ENCODE assay signal across 2 cellular contexts in the genomic region with DNA sequence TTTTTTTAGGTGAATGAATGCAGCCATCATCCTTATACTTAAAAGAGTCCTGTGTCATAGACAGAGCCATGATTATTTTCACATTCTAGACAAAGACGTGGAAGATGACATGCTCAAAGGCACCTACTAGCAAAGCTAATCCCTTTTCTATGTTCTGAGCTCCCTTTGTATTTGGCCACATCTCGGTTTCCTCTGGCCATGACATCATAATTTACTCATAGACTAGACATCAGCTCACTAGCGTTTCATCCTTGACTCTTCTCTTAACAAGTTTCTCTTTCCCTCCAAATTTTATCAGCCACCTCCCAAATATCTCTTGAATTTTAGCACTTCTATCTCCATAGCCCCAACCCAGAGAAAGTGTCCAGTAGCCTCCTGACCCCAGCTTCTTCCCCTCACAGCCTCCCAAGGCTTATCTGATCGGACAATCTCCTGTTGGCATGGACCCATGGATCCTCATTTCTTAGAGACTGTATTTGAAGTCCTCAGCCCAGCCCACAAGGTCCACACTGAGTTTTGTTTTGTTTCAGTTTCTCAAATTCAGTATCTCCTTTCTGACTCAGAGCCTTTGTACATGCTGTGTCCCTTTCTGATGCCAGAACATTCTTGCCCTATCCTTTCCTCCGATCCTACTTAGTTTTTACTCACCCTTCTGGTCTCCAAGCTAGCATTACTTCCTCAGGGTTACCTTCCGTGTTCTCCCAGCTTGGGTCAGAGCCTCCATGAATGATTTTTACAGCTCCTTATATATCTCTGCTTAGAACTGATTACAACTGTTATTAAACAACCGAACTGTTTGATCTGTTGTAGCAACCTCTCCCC.
TF ChIP-seq lines count a peak whose summit lies in the region.

No MANE protein-coding gene starts in this region.

TF ChIP-seq in A549, 52 proteins besides CTCF, POLR2A, EP300 and RAD21:
- TF ChIP-seq MAFK (IDR thresholded peaks at IDR 0.05; ENCODE audit: partially characterized antibody): no peak
- no peak for TF ChIP-seq ELK1 (IDR thresholded peaks at IDR 0.05; ENCODE audit: low read depth, low read length)
- no peak for TF ChIP-seq ZNF302 (CRISPR knock-in tag; IDR thresholded peaks at IDR 0.05)
- TF ChIP-seq, protein P1, sequence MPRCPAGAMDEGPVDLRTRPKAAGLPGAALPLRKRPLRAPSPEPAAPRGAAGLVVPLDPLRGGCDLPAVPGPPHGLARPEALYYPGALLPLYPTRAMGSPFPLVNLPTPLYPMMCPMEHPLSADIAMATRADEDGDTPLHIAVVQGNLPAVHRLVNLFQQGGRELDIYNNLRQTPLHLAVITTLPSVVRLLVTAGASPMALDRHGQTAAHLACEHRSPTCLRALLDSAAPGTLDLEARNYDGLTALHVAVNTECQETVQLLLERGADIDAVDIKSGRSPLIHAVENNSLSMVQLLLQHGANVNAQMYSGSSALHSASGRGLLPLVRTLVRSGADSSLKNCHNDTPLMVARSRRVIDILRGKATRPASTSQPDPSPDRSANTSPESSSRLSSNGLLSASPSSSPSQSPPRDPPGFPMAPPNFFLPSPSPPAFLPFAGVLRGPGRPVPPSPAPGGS (IDR thresholded peaks at IDR 0.05): no peak
- no peak for TF ChIP-seq JUNB (IDR thresholded peaks at IDR 0.05)
- no peak for TF ChIP-seq HOXA7 (CRISPR knock-in tag; IDR thresholded peaks at IDR 0.05)
- TF ChIP-seq RARB (CRISPR knock-in tag; IDR thresholded peaks at IDR 0.05): no peak
- TF ChIP-seq KDM5A (IDR thresholded peaks at IDR 0.05): no peak
- no peak; the same call in 1 of the 2 replicates for TF ChIP-seq GATA3 (IDR thresholded peaks at IDR 0.05; ENCODE audit: borderline replicate concordance)
- no peak for TF ChIP-seq SREBF2 (IDR thresholded peaks at IDR 0.05)
- no peak for TF ChIP-seq ZSCAN20 (CRISPR knock-in tag; IDR thresholded peaks at IDR 0.05)
- no peak for TF ChIP-seq EHF (CRISPR knock-in tag; IDR thresholded peaks at IDR 0.05)
- TF ChIP-seq, protein P2, sequence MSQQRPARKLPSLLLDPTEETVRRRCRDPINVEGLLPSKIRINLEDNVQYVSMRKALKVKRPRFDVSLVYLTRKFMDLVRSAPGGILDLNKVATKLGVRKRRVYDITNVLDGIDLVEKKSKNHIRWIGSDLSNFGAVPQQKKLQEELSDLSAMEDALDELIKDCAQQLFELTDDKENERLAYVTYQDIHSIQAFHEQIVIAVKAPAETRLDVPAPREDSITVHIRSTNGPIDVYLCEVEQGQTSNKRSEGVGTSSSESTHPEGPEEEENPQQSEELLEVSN (IDR thresholded peaks at IDR 0.05; ENCODE audit: borderline replicate concordance, low read depth): no peak
- TF ChIP-seq FOSB (CRISPR knock-in tag; IDR thresholded peaks at IDR 0.05): no peak
- TF ChIP-seq CBX2 (IDR thresholded peaks at IDR 0.05; ENCODE audit: borderline replicate concordance, low read depth): no peak
- no peak for TF ChIP-seq RCOR1 (IDR thresholded peaks at IDR 0.05; ENCODE audit: low read depth, low read length)
- no peak for TF ChIP-seq MAZ (IDR thresholded peaks at IDR 0.05; ENCODE audit: borderline replicate concordance, low read depth, low read length)
- TF ChIP-seq, protein P3, sequence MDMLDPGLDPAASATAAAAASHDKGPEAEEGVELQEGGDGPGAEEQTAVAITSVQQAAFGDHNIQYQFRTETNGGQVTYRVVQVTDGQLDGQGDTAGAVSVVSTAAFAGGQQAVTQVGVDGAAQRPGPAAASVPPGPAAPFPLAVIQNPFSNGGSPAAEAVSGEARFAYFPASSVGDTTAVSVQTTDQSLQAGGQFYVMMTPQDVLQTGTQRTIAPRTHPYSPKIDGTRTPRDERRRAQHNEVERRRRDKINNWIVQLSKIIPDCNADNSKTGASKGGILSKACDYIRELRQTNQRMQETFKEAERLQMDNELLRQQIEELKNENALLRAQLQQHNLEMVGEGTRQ (IDR thresholded peaks at IDR 0.05): no peak
- no peak for TF ChIP-seq EHMT2 (IDR thresholded peaks at IDR 0.05; ENCODE audit: low read depth)

TF ChIP-seq in IMR-90, 13 proteins besides CTCF, POLR2A, EP300 and RAD21:
- no peak for TF ChIP-seq RFX5 (IDR thresholded peaks at IDR 0.05; ENCODE audit: low read depth, low read length)
- TF ChIP-seq MXI1 (IDR thresholded peaks at IDR 0.05; ENCODE audit: borderline replicate concordance, low read depth, low read length): no peak
- no peak for TF ChIP-seq SMC3 (IDR thresholded peaks at IDR 0.05; ENCODE audit: low read depth, low read length)
- TF ChIP-seq CEBPB (IDR thresholded peaks at IDR 0.05; ENCODE audit: low read depth, low read length): no peak
TF ChIP-seq in IMR-90: peak in this region for 0.
